Comparison of ENCODE assay signal across 2 cellular contexts in the genomic region with DNA sequence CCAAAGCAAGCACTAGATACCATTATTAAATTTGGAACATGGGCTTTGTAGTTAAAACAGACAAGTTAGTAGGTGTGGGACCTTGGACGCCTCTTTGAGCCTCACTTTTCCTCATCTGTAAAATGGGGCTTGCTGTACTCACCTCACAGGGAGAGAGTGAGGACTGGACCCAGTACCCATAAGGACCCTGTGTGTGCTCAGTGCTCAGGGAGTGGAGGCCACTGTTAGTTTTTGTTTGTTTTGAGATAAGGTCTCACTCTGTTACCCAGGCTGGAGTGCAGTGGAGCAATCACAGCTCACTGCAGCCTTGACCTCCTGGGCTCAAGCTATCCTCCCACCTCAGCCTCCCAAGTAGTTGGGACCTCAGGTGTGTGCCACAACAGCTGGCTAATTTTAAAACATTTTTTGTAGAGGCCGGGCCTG.
TF ChIP-seq lines count a peak whose summit lies in the region.

No MANE protein-coding gene starts in this region.

TF ChIP-seq in HepG2, 621 proteins besides CTCF, POLR2A, EP300 and RAD21 (continued from another document and continues in another):
- TF ChIP-seq, protein P1, sequence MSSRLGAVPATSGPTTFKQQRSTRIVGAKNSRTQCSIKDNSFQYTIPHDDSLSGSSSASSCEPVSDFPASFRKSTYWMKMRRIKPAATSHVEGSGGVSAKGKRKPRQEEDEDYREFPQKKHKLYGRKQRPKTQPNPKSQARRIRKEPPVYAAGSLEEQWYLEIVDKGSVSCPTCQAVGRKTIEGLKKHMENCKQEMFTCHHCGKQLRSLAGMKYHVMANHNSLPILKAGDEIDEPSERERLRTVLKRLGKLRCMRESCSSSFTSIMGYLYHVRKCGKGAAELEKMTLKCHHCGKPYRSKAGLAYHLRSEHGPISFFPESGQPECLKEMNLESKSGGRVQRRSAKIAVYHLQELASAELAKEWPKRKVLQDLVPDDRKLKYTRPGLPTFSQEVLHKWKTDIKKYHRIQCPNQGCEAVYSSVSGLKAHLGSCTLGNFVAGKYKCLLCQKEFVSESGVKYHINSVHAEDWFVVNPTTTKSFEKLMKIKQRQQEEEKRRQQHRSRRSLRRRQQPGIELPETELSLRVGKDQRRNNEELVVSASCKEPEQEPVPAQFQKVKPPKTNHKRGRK (CRISPR knock-in tag; IDR thresholded peaks at IDR 0.05) = no peak
- TF ChIP-seq AGO2 (optimal IDR thresholded peaks at IDR 0.05; ENCODE audit: low read depth, low read length) (no peak), KDM1A (CRISPR knock-in tag; IDR thresholded peaks at IDR 0.05) (peak; percentile 95), POGZ (CRISPR knock-in tag; IDR thresholded peaks at IDR 0.05) (peak; percentile 78), ZNF788 (CRISPR knock-in tag; IDR thresholded peaks at IDR 0.05; ENCODE audit: borderline replicate concordance) (peak; percentile 16; the same call in 1 of the 2 replicates), DNMT1 (CRISPR knock-in tag; IDR thresholded peaks at IDR 0.05) (no peak), CEBPB (IDR thresholded peaks at IDR 0.05; ENCODE audit: borderline replicate concordance, low read depth, low read length) (0 out of 2 replicates have a peak, but pooled peaks have one; percentile 27), ZNF562 (CRISPR knock-in tag; IDR thresholded peaks at IDR 0.05; ENCODE audit: borderline replicate concordance) (no peak), ZNF20 (CRISPR knock-in tag; IDR thresholded peaks at IDR 0.05) (peak; percentile 99), ATM (IDR thresholded peaks at IDR 0.05; ENCODE audit: borderline replicate concordance) (no peak), SRSF4 (IDR thresholded peaks at IDR 0.05; ENCODE audit: low read depth, low read length, poor library complexity, severe bottlenecking) (no peak), ADNP (CRISPR knock-in tag; IDR thresholded peaks at IDR 0.05) (peak; percentile 97), NR2C2 (CRISPR knock-in tag; IDR thresholded peaks at IDR 0.05; ENCODE audit: borderline replicate concordance) (peak; percentile 35; the same call in 1 of the 2 replicates), SOX13 (IDR thresholded peaks at IDR 0.05) (no peak), SOX13 (CRISPR knock-in tag; conservative IDR thresholded peaks at IDR 0.05 in 1 of 2, IDR thresholded peaks at IDR 0.05 in 1 of 2) (peak in 1 of 2 experiments; percentile 25; a peak in 1 of 4 replicates), SNAI1 (CRISPR knock-in tag; IDR thresholded peaks at IDR 0.05; ENCODE audit: borderline replicate concordance) (no peak), CCDC6 (CRISPR knock-in tag; IDR thresholded peaks at IDR 0.05) (0 out of 2 replicates have a peak, but pooled peaks have one; percentile 24), MZF1 (CRISPR knock-in tag; IDR thresholded peaks at IDR 0.05; ENCODE audit: borderline replicate concordance) (no peak), MED1 (CRISPR knock-in tag; IDR thresholded peaks at IDR 0.05) (peak; percentile 45; the same call in 1 of the 2 replicates), NR2F6 (IDR thresholded peaks at IDR 0.05) (peak; percentile 86), NR2F6 (CRISPR knock-in tag; IDR thresholded peaks at IDR 0.05) (peak; percentile 89), ZNF264 (CRISPR knock-in tag; IDR thresholded peaks at IDR 0.05) (peak; percentile 31; the same call in 1 of the 2 replicates), GATAD2A (CRISPR knock-in tag; IDR thresholded peaks at IDR 0.05) (peak; percentile 53), ZNF263 (CRISPR knock-in tag; IDR thresholded peaks at IDR 0.05) (peak; percentile 52; the same call in 1 of the 2 replicates), RARA (CRISPR knock-in tag; IDR thresholded peaks at IDR 0.05) (peak; percentile 34; the same call in 1 of the 2 replicates), ZNF891 (CRISPR knock-in tag; IDR thresholded peaks at IDR 0.05) (no peak)
- TF ChIP-seq, protein P2, sequence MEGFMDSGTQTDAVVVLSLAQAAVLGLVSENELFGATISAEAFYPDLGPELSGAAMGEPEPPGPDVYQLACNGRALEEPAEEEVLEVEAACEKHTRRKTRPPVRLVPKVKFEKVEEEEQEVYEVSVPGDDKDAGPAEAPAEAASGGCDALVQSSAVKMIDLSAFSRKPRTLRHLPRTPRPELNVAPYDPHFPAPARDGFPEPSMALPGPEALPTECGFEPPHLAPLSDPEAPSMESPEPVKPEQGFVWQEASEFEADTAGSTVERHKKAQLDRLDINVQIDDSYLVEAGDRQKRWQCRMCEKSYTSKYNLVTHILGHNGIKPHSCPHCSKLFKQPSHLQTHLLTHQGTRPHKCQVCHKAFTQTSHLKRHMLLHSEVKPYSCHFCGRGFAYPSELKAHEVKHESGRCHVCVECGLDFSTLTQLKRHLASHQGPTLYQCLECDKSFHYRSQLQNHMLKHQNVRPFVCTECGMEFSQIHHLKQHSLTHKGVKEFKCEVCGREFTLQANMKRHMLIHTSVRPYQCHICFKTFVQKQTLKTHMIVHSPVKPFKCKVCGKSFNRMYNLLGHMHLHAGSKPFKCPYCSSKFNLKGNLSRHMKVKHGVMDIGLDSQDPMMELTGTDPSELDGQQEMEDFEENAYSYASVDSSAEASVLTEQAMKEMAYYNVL (CRISPR knock-in tag; IDR thresholded peaks at IDR 0.05; ENCODE audit: borderline replicate concordance) = peak; percentile 62; the same call in 1 of the 2 replicates
- TF ChIP-seq, protein P3, sequence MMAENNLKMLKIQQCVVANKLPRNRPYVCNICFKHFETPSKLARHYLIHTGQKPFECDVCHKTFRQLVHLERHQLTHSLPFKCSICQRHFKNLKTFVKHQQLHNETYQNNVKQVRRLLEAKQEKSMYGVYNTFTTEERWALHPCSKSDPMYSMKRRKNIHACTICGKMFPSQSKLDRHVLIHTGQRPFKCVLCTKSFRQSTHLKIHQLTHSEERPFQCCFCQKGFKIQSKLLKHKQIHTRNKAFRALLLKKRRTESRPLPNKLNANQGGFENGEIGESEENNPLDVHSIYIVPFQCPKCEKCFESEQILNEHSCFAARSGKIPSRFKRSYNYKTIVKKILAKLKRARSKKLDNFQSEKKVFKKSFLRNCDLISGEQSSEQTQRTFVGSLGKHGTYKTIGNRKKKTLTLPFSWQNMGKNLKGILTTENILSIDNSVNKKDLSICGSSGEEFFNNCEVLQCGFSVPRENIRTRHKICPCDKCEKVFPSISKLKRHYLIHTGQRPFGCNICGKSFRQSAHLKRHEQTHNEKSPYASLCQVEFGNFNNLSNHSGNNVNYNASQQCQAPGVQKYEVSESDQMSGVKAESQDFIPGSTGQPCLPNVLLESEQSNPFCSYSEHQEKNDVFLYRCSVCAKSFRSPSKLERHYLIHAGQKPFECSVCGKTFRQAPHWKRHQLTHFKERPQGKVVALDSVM (CRISPR knock-in tag; IDR thresholded peaks at IDR 0.05) = peak; percentile 100
- TF ChIP-seq, protein P4, sequence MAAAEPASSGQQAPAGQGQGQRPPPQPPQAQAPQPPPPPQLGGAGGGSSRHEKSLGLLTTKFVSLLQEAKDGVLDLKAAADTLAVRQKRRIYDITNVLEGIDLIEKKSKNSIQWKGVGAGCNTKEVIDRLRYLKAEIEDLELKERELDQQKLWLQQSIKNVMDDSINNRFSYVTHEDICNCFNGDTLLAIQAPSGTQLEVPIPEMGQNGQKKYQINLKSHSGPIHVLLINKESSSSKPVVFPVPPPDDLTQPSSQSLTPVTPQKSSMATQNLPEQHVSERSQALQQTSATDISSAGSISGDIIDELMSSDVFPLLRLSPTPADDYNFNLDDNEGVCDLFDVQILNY (CRISPR knock-in tag; conservative IDR thresholded peaks at IDR 0.05) = no peak

TF ChIP-seq in K562, 482 proteins besides CTCF, POLR2A, EP300 and RAD21 (continued from another document and continues in another):
- TF ChIP-seq, protein P5, sequence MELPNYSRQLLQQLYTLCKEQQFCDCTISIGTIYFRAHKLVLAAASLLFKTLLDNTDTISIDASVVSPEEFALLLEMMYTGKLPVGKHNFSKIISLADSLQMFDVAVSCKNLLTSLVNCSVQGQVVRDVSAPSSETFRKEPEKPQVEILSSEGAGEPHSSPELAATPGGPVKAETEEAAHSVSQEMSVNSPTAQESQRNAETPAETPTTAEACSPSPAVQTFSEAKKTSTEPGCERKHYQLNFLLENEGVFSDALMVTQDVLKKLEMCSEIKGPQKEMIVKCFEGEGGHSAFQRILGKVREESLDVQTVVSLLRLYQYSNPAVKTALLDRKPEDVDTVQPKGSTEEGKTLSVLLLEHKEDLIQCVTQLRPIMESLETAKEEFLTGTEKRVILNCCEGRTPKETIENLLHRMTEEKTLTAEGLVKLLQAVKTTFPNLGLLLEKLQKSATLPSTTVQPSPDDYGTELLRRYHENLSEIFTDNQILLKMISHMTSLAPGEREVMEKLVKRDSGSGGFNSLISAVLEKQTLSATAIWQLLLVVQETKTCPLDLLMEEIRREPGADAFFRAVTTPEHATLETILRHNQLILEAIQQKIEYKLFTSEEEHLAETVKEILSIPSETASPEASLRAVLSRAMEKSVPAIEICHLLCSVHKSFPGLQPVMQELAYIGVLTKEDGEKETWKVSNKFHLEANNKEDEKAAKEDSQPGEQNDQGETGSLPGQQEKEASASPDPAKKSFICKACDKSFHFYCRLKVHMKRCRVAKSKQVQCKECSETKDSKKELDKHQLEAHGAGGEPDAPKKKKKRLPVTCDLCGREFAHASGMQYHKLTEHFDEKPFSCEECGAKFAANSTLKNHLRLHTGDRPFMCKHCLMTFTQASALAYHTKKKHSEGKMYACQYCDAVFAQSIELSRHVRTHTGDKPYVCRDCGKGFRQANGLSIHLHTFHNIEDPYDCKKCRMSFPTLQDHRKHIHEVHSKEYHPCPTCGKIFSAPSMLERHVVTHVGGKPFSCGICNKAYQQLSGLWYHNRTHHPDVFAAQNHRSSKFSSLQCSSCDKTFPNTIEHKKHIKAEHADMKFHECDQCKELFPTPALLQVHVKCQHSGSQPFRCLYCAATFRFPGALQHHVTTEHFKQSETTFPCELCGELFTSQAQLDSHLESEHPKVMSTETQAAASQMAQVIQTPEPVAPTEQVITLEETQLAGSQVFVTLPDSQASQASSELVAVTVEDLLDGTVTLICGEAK (IDR thresholded peaks at IDR 0.05) = no peak
- TF ChIP-seq, protein P5 (CRISPR knock-in tag; IDR thresholded peaks at IDR 0.05) = no peak
- TF ChIP-seq ZNF695 (CRISPR knock-in tag; IDR thresholded peaks at IDR 0.05) (no peak), HDAC3 (IDR thresholded peaks at IDR 0.05; ENCODE audit: borderline replicate concordance, partially characterized antibody) (no peak), ATF7 (IDR thresholded peaks at IDR 0.05) (no peak), RBM25 (IDR thresholded peaks at IDR 0.05; ENCODE audit: low read depth, low read length, severe bottlenecking) (peak; percentile 79), ARID2 (IDR thresholded peaks at IDR 0.05) (no peak), MTA2 (IDR thresholded peaks at IDR 0.05; ENCODE audit: low read depth) (no peak), BCOR (IDR thresholded peaks at IDR 0.05) (peak; percentile 43; the same call in 1 of the 2 replicates), YBX1 (IDR thresholded peaks at IDR 0.05) (no peak), FOXK2 (conservative IDR thresholded peaks at IDR 0.05 in 1 of 2, IDR thresholded peaks at IDR 0.05 in 1 of 2; ENCODE audit: low read depth in 2 of 2) (no peak), U2AF1 (optimal IDR thresholded peaks at IDR 0.05; ENCODE audit: low read depth, low read length) (no peak)
- TF ChIP-seq, protein P6, sequence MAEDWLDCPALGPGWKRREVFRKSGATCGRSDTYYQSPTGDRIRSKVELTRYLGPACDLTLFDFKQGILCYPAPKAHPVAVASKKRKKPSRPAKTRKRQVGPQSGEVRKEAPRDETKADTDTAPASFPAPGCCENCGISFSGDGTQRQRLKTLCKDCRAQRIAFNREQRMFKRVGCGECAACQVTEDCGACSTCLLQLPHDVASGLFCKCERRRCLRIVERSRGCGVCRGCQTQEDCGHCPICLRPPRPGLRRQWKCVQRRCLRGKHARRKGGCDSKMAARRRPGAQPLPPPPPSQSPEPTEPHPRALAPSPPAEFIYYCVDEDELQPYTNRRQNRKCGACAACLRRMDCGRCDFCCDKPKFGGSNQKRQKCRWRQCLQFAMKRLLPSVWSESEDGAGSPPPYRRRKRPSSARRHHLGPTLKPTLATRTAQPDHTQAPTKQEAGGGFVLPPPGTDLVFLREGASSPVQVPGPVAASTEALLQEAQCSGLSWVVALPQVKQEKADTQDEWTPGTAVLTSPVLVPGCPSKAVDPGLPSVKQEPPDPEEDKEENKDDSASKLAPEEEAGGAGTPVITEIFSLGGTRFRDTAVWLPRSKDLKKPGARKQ (CRISPR knock-in tag; IDR thresholded peaks at IDR 0.05) = no peak
- TF ChIP-seq, protein P7, sequence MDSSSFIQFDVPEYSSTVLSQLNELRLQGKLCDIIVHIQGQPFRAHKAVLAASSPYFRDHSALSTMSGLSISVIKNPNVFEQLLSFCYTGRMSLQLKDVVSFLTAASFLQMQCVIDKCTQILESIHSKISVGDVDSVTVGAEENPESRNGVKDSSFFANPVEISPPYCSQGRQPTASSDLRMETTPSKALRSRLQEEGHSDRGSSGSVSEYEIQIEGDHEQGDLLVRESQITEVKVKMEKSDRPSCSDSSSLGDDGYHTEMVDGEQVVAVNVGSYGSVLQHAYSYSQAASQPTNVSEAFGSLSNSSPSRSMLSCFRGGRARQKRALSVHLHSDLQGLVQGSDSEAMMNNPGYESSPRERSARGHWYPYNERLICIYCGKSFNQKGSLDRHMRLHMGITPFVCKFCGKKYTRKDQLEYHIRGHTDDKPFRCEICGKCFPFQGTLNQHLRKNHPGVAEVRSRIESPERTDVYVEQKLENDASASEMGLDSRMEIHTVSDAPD (CRISPR knock-in tag; IDR thresholded peaks at IDR 0.05) = no peak
